Comparison of ENCODE assay signal across 24 cellular contexts in genomic region chr21:42645211-42646075, GRCh38.
"Had no signal": no experiment of that assay in that cellular context is flagged by ENCODE, and none has a peak within 500 bp of the region (broad histone marks: within the 10 kb centered on the region; RNA-seq: fewer than 3 reads in every experiment).

No MANE protein-coding gene starts in this region.

- H3K36me3 Mint-ChIP-seq: activated naive CD8-positive, alpha-beta T cell treated with anti-CD3 and anti-CD28 coated beads, Interleukin-2, amount 10 ng/mL, durations not matched to agents 7 days and 5 days; memory B cell; naive thymus-derived CD4-positive, alpha-beta T cell had no signal

- H3K9me3 ChIP-seq: neutrophil, upper lobe of right lung had no signal

- DNase-seq: activated B cell treated with CpG ODN at 0.5 μM for 24 hours; activated CD4-positive, alpha-beta memory T cell treated with anti-CD3 and anti-CD28 coated beads, Interleukin-2, amount 10 ng/mL, durations not matched to agents 7 days and 5 days; activated CD4-positive, alpha-beta T cell treated with anti-CD3 and anti-CD28 coated beads for 4 hours; activated naive CD4-positive, alpha-beta T cell treated with Interleukin-2 at 50 U/mL for 16 hours; activated T-cell treated with anti-CD3 and anti-CD28 coated beads, Interleukin-2, amount 50 U/mL, for 24 hours; amygdala; brain microvascular endothelial cell; foreskin melanocyte; naive thymus-derived CD4-positive, alpha-beta T cell; stimulated activated CD4-positive, alpha-beta T cell treated with anti-CD3 and anti-CD28 coated beads, Interleukin-12 subunit alpha, Interleukin-12 subunit beta, amount 100 ng/mL, for 4 hours; stimulated activated CD4-positive, alpha-beta T cell treated with anti-CD3 and anti-CD28 coated beads, Interleukin-1b, Interleukin-23, amount 100 ng/mL, for 48 hours; stimulated activated CD8-positive, alpha-beta memory T cell treated with anti-CD3 and anti-CD28 coated beads, Interleukin-4, amount 100 ng/mL, for 48 hours; stimulated activated naive CD4-positive, alpha-beta T cell had no signal

- H3K27ac ChIP-seq: brain microvascular endothelial cell, coronary artery, neutrophil, parathyroid adenoma, upper lobe of right lung had no signal

- FAIRE-seq: keratinocyte, TTC549 had no signal

- H3K4me3 ChIP-seq: coronary artery, upper lobe of right lung had no signal

- H3K4me1 Mint-ChIP-seq: activated B cell treated with CpG ODN at 0.5 μM for 24 hours; activated CD4-positive, alpha-beta memory T cell treated with anti-CD3 and anti-CD28 coated beads, Interleukin-2, amount 10 ng/mL, durations not matched to agents 7 days and 5 days; activated naive CD8-positive, alpha-beta T cell treated with anti-CD3 and anti-CD28 coated beads, Interleukin-2, amount 10 ng/mL, durations not matched to agents 7 days and 5 days; central memory CD8-positive, alpha-beta T cell; memory B cell; naive thymus-derived CD4-positive, alpha-beta T cell had no signal

- H3K9me3 Mint-ChIP-seq: activated B cell treated with CpG ODN at 0.5 μM for 24 hours; activated CD4-positive, alpha-beta memory T cell treated with anti-CD3 and anti-CD28 coated beads, Interleukin-2, amount 10 ng/mL, durations not matched to agents 7 days and 5 days; activated naive CD8-positive, alpha-beta T cell treated with anti-CD3 and anti-CD28 coated beads, Interleukin-2, amount 10 ng/mL, durations not matched to agents 7 days and 5 days; activated T-cell treated with anti-CD3 and anti-CD28 coated beads, Interleukin-2, amount 50 U/mL, for 24 hours; activated T-helper 2 cell treated with anti-CD3 and anti-CD28 coated beads, Interferon-gamma antibody, Interleukin-2, Interleukin-4, amounts not matched to agents 10 μg/mL and 5 μg/mL and 100 μg/mL, durations not matched to agents 14 hours and 24 hours and 36 hours; central memory CD8-positive, alpha-beta T cell; memory B cell; naive thymus-derived CD4-positive, alpha-beta T cell had no signal

- H3K4me3 Mint-ChIP-seq: activated B cell treated with CpG ODN at 0.5 μM for 24 hours; activated CD4-positive, alpha-beta memory T cell treated with anti-CD3 and anti-CD28 coated beads, Interleukin-2, amount 10 ng/mL, durations not matched to agents 7 days and 5 days; activated naive CD8-positive, alpha-beta T cell treated with anti-CD3 and anti-CD28 coated beads, Interleukin-2, amount 10 ng/mL, durations not matched to agents 7 days and 5 days; activated T-cell treated with anti-CD3 and anti-CD28 coated beads, Interleukin-2, amount 50 U/mL, for 24 hours; central memory CD8-positive, alpha-beta T cell; memory B cell; naive thymus-derived CD4-positive, alpha-beta T cell had no signal

- H3K4me1 ChIP-seq: parathyroid adenoma, upper lobe of right lung had no signal

- ATAC-seq: left lobe of liver; naive thymus-derived CD4-positive, alpha-beta T cell; upper lobe of right lung had no signal

- H3K27me3 ChIP-seq: upper lobe of right lung had no signal

- H2AFZ ChIP-seq: parathyroid adenoma had no signal

- H3K79me2 ChIP-seq: parathyroid adenoma had no signal

- H3K9ac ChIP-seq: parathyroid adenoma had no signal

- H3K27ac Mint-ChIP-seq: activated B cell treated with CpG ODN at 0.5 μM for 24 hours; activated CD4-positive, alpha-beta memory T cell treated with anti-CD3 and anti-CD28 coated beads, Interleukin-2, amount 10 ng/mL, durations not matched to agents 7 days and 5 days; activated naive CD8-positive, alpha-beta T cell treated with anti-CD3 and anti-CD28 coated beads, Interleukin-2, amount 10 ng/mL, durations not matched to agents 7 days and 5 days; activated T-cell treated with anti-CD3 and anti-CD28 coated beads, Interleukin-2, amount 50 U/mL, for 24 hours; activated T-helper 2 cell treated with anti-CD3 and anti-CD28 coated beads, Interferon-gamma antibody, Interleukin-2, Interleukin-4, amounts not matched to agents 10 μg/mL and 5 μg/mL and 100 μg/mL, durations not matched to agents 14 hours and 24 hours and 36 hours; memory B cell had no signal

- H3K36me3 ChIP-seq: brain microvascular endothelial cell, neutrophil, upper lobe of right lung had no signal
